In the genomic region with DNA sequence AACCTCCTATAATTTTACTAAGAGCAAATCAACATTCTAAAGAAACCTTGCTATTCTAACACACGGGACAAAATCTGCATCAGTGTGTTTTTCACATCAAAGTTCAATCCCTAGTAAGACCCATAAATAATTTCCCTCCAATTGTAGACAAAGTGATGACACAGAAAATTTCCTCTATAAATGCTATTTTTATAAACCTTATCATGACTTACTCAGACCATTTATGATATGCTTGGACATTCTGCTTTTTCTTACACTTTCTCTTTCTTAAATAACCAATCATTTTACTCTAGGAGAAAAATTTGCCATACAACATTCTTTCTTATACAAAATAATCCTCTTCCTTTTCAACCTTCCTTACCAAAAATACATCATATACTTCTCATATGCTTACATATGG, we compare ENCODE assay signal across 24 cellular contexts.
"Had no signal": no experiment of that assay in that cellular context is flagged by ENCODE, and none has a peak within 500 bp of the region (broad histone marks: within the 10 kb centered on the region; RNA-seq: fewer than 3 reads in every experiment).

No MANE protein-coding gene starts in this region.

- H3K4me3 ChIP-seq: hepatocyte, left ventricle myocardium inferior, lung, psoas muscle, spleen, testis, tibial nerve, upper lobe of right lung, vagina had no signal

- H3K4me2 ChIP-seq: hepatocyte had no signal

- H3K36me3 ChIP-seq: left ventricle myocardium inferior, spleen, tibial nerve, upper lobe of right lung, vagina had no signal

- ATAC-seq: effector memory CD8-positive, alpha-beta T cell; left cardiac atrium; psoas muscle; sciatic nerve; stimulated activated naive B cell treated with anti-CD40 and anti-IgM and Interleukin-4, amounts not matched to agents 10 μg/mL and 1 μg/mL and 100 μg/mL, for 72 hours; stimulated activated naive CD8-positive, alpha-beta T cell treated with anti-CD3 and anti-CD28 coated beads, Interleukin-15, amount 100 ng/mL, for 72 hours; upper lobe of right lung had no signal

- H3K27ac ChIP-seq: hepatocyte, left ventricle myocardium inferior, parathyroid adenoma, psoas muscle, spleen, testis, tibial nerve, upper lobe of right lung, vagina had no signal

- H3K27me3 ChIP-seq: hepatocyte, testis, tibial nerve, upper lobe of right lung, vagina had no signal

- H3K4me1 ChIP-seq: left ventricle myocardium inferior, parathyroid adenoma, psoas muscle, spleen, testis, tibial nerve, upper lobe of right lung, vagina had no signal

- H3K9ac ChIP-seq: parathyroid adenoma had no signal

- DNase-seq: effector memory CD8-positive, alpha-beta T cell; foreskin melanocyte; head of caudate nucleus; kidney; left cardiac atrium; left ventricle myocardium inferior; mesenchymal stem cell; naive B cell; psoas muscle; retina; spleen; stimulated activated CD4-positive, alpha-beta T cell treated with anti-CD3 and anti-CD28 coated beads, Interleukin-15, amount 100 ng/mL, for 24 hours; stimulated activated CD4-positive, alpha-beta T cell treated with anti-CD3 and anti-CD28 coated beads, Interleukin-1b, Interleukin-23, amount 100 ng/mL, for 48 hours; stimulated activated CD4-positive, alpha-beta T cell treated with anti-CD3 and anti-CD28 coated beads, Interleukin-4, amount 100 ng/mL, for 4 hours; stimulated activated naive B cell treated with anti-CD40 and anti-IgM and Interleukin-4, amounts not matched to agents 10 μg/mL and 1 μg/mL and 100 μg/mL, for 72 hours; stimulated activated naive CD8-positive, alpha-beta T cell treated with anti-CD3 and anti-CD28 coated beads, Interleukin-15, amount 100 ng/mL, for 72 hours; testis; upper lobe of right lung had no signal

- FAIRE-seq: kidney had no signal

- H3K9me3 ChIP-seq: testis had no signal

- H2AFZ ChIP-seq: hepatocyte, parathyroid adenoma had no signal

- H3K79me2 ChIP-seq: hepatocyte, parathyroid adenoma had no signal
